13 cellular contexts compared by ENCODE assay signal in genomic region chr3:75001330-75001729, GRCh38.
DNase-seq lines count a peak whose midpoint lies in the region; ATAC-seq, FAIRE-seq and TF ChIP-seq lines count a peak whose summit lies in the region.
"Had no signal": no experiment of that assay in that cellular context is flagged by ENCODE, and none has a peak within 500 bp of the region (broad histone marks: within the 10 kb centered on the region; RNA-seq: fewer than 3 reads in every experiment).

No MANE protein-coding gene starts in this region.

- H3K4me3 Mint-ChIP-seq in nephron: no peak overlapping the region
- H3K4me3 Mint-ChIP-seq: activated T-cell treated with anti-CD3 and anti-CD28 coated beads, Interleukin-2, amount 50 U/mL, for 24 hours had no signal

- peak; percentile 44 to 58 (median 47) for TF ChIP-seq CTCF in nephron (IDR thresholded peaks at IDR 0.05; ENCODE audit: unreplicated experiment in 3 of 3)

- no peak overlapping the region for H3K4me3 ChIP-seq in Karpas-422 (ENCODE audit: low read length)
- H3K4me3 ChIP-seq in adipocyte (ENCODE audit: low read length): no peak overlapping the region
- H3K4me3 ChIP-seq: A549, SK-N-MC, thoracic aorta had no signal

- no peak for FAIRE-seq in GM12891 (lab: Jason Lieb, UNC)
- FAIRE-seq: A549 had no signal

- no peak for TF ChIP-seq POLR2A in GM12891 (IDR thresholded peaks at IDR 0.05; ENCODE audit: low read depth, low read length)

- no peak overlapping the region for H3K4me2 ChIP-seq in Karpas-422 (ENCODE audit: low read depth, low read length, poor library complexity, severe bottlenecking)
- H3K4me2 ChIP-seq: A549 had no signal

- H3K9me3 ChIP-seq in Karpas-422 (ENCODE audit: low read length): no peaks in the 10 kb centered on the region
- H3K9me3 ChIP-seq in adipocyte (ENCODE audit: control insufficient read depth, low read length): no peaks in the 10 kb centered on the region
- H3K9me3 ChIP-seq: A549, thoracic aorta had no signal

- no peaks in the 10 kb centered on the region for H3K27me3 Mint-ChIP-seq in nephron (ENCODE audit: low read depth)
- H3K27me3 Mint-ChIP-seq: activated T-cell treated with anti-CD3 and anti-CD28 coated beads, Interleukin-2, amount 50 U/mL, for 24 hours had no signal

- H3K4me1 ChIP-seq in Karpas-422 (ENCODE audit: low read length) (no peaks in the 10 kb centered on the region), adipocyte (ENCODE audit: control insufficient read depth, insufficient read depth, low read length) (no peaks in the 10 kb centered on the region)
- H3K4me1 ChIP-seq: A549 had no signal

- ATAC-seq in GM18873 (IDR thresholded peaks at IDR 0.05; ENCODE audit: low FRiP score, unreplicated experiment): no peak
- ATAC-seq: A549 had no signal

- H3K27ac ChIP-seq in Karpas-422 (ENCODE audit: low read length) (no peak overlapping the region), caudate nucleus (ENCODE audit: low read depth, low read length) (no peak overlapping the region)
- H3K27ac ChIP-seq: A549, SK-N-MC, thoracic aorta had no signal

- no peak overlapping the region for H3K27ac Mint-ChIP-seq in nephron
- H3K27ac Mint-ChIP-seq: activated T-cell treated with anti-CD3 and anti-CD28 coated beads, Interleukin-2, amount 50 U/mL, for 24 hours had no signal

- peak; percentile 25 for DNase-seq in NCI-H1092 treated with DMSO at 0.1 percent for 48 hours (lab: John Stamatoyannopoulos, UW)
- DNase-seq in NCI-H1092 (lab: John Stamatoyannopoulos, UW): no peak
- peak; percentile 63 for DNase-seq in Karpas-422
- DNase-seq in adipocyte (ENCODE audit: low read depth): peak; percentile 7
- no peak for DNase-seq in caudate nucleus (lab: John Stamatoyannopoulos, UW)
- no peak for DNase-seq in GM12891 (ENCODE audit: insufficient read length, low spot score)
- DNase-seq: activated T-cell treated with anti-CD3 and anti-CD28 coated beads, Interleukin-2, amount 50 U/mL, for 24 hours; effector CD8-positive, alpha-beta T cell had no signal

- no peaks in the 10 kb centered on the region for H3K36me3 ChIP-seq in Karpas-422 (ENCODE audit: insufficient read depth, low read length)
- no peaks in the 10 kb centered on the region for H3K36me3 ChIP-seq in adipocyte (ENCODE audit: control insufficient read depth, insufficient read depth, low read length, severe bottlenecking)
- H3K36me3 ChIP-seq: thoracic aorta had no signal

- no peaks in the 10 kb centered on the region for H3K36me3 Mint-ChIP-seq in nephron (ENCODE audit: low read depth)

- no peaks in the 10 kb centered on the region for H3K79me2 ChIP-seq in Karpas-422 (ENCODE audit: low read length)

- H3K9ac ChIP-seq in Karpas-422 (ENCODE audit: low read length) (no peak overlapping the region), adipocyte (ENCODE audit: low read length) (no peak overlapping the region)

- H3K4me1 Mint-ChIP-seq in nephron: no peaks in the 10 kb centered on the region

- no peak overlapping the region for H2AFZ ChIP-seq in Karpas-422 (ENCODE audit: low read length)

- H3K9me3 Mint-ChIP-seq in nephron: peaks cover 13% of the 10 kb centered on the region

- H4K20me1 ChIP-seq in Karpas-422 (ENCODE audit: insufficient read depth, low read depth, low read length): no peaks in the 10 kb centered on the region

- H3K27me3 ChIP-seq in Karpas-422 (ENCODE audit: low read length) (no peaks in the 10 kb centered on the region), adipocyte (replicated peaks; ENCODE audit: control insufficient read depth, insufficient read depth, low read length) (peaks cover 1% of the 10 kb centered on the region)

- H3K9me2 ChIP-seq in Karpas-422 (replicated peaks; ENCODE audit: insufficient read depth, low read length): no peaks in the 10 kb centered on the region

TF ChIP-seq in GM12891, 5 proteins besides CTCF, POLR2A, EP300 and RAD21:
- TF ChIP-seq POU2F2 (IDR thresholded peaks at IDR 0.05; ENCODE audit: low read depth, low read length) (no peak), POLR2AphosphoS5 (IDR thresholded peaks at IDR 0.05; ENCODE audit: low read depth, low read length) (no peak), SPI1 (IDR thresholded peaks at IDR 0.05; ENCODE audit: low read depth, low read length) (no peak), TAF1 (IDR thresholded peaks at IDR 0.05; ENCODE audit: low read depth, low read length) (no peak), PAX5 (IDR thresholded peaks at IDR 0.05; ENCODE audit: insufficient read depth, low read length, severe bottlenecking) (no peak)
TF ChIP-seq in GM12891: peak in this region for 0.

Comparison
In these comparisons a context has a peak if more than half of its experiments do, and no peak if none do; other contexts are left out.
1. DNase-seq: peak in NCI-H1092 treated with DMSO at 0.1 percent for 48 hours (single experiment), Karpas-422 (single experiment) and adipocyte (single experiment); none in NCI-H1092 (single experiment), caudate nucleus (0 of 61) and GM12891 (single experiment).